20 cellular contexts compared by ENCODE assay signal in genomic region chr10:45377858-45378257, GRCh38. TPM values are rescaled to one million over a fixed set of nuclear protein-coding genes. Genes with fewer than 3 reads are reported as not detected.
DNase-seq lines count a peak whose midpoint lies in the region; ATAC-seq, FAIRE-seq and TF ChIP-seq lines count a peak whose summit lies in the region.
"Had no signal": no experiment of that assay in that cellular context is flagged by ENCODE, and none has a peak within 500 bp of the region (broad histone marks: within the 10 kb centered on the region; RNA-seq: fewer than 3 reads in every experiment).

No MANE protein-coding gene starts in this region.

- H3K4me3 ChIP-seq in OCI-LY1 (ENCODE audit: low read depth, low read length, poor library complexity, severe bottlenecking) (peak overlapping the region; percentile 53), hepatocyte (no peak overlapping the region), prostate gland (no peak overlapping the region)
- H3K4me3 ChIP-seq: Peyer's patch had no signal

- peaks cover 38% of the 10 kb centered on the region for H3K4me1 ChIP-seq in OCI-LY1 (ENCODE audit: insufficient read depth, low read length, severe bottlenecking)
- H3K4me1 ChIP-seq in hepatocyte (ENCODE audit: insufficient read depth): peaks cover 11% of the 10 kb centered on the region
- H3K4me1 ChIP-seq in prostate gland (replicated peaks): peaks cover 6% of the 10 kb centered on the region

- 77% methylated on average over 5 of the region's 5 CpGs for WGBS in hepatocyte (ENCODE audit: low lambda C conversion rate, missing lambda C conversion rate)
- 47% methylated on average over 5 of the region's 5 CpGs for WGBS in prostate gland

- H3K27ac Mint-ChIP-seq in dendritic cell treated with granulocyte-macrophage colony-stimulating factor and Interleukin-4, amounts not matched to agents 40 ng/mL and 50 ng/mL, for 4 days: peak overlapping the region; percentile 88
- peak overlapping the region; percentile 46 for H3K27ac Mint-ChIP-seq in type B pancreatic cell
- H3K27ac Mint-ChIP-seq: H9; T-helper 1 cell treated with Interleukin-12 subunit alpha and Interleukin-12 subunit beta and Interleukin-4 antibody, amounts not matched to agents 30 μg/mL and 1 μg/mL, for 36 hours had no signal

- H3F3A ChIP-seq in OCI-LY1 (ENCODE audit: insufficient read depth, low read length): no peaks in the 10 kb centered on the region

- H3K27me3 Mint-ChIP-seq in dendritic cell treated with granulocyte-macrophage colony-stimulating factor and Interleukin-4, amounts not matched to agents 40 ng/mL and 50 ng/mL, for 4 days: peaks cover 9% of the 10 kb centered on the region
- H3K27me3 Mint-ChIP-seq in type B pancreatic cell: peaks cover 49% of the 10 kb centered on the region

- H3K27ac ChIP-seq in OCI-LY1 (ENCODE audit: low read depth, low read length, poor library complexity, severe bottlenecking): peak overlapping the region; percentile 70
- no peak overlapping the region for H3K27ac ChIP-seq in hepatocyte
- no peak overlapping the region for H3K27ac ChIP-seq in prostate gland

- DNase-seq in GM12891 (ENCODE audit: insufficient read length, low spot score): no peak
- DNase-seq in type B pancreatic cell (ENCODE audit: extremely low spot score, unreplicated experiment): no peak
- no peak for DNase-seq in HCEC 1CT
- no peak for DNase-seq in hepatocyte (ENCODE audit: low spot score)
- no peak for DNase-seq in prostate gland (ENCODE audit: low spot score)
- DNase-seq: COR-L47, H9, NCI-H1048, NCI-H1694, NCI-H2107, NCI-H446, NCI-H774, Peyer's patch, Right ventricle myocardium superior had no signal

- H3K9me2 ChIP-seq in OCI-LY1 (ENCODE audit: low read depth, low read length) (no peaks in the 10 kb centered on the region), hepatocyte (replicated peaks; ENCODE audit: insufficient read depth) (no peaks in the 10 kb centered on the region)

- intact Hi-C loops in dendritic cell treated with granulocyte-macrophage colony-stimulating factor and Interleukin-4, amounts not matched to agents 40 ng/mL and 50 ng/mL, for 4 days (cut with micrococcal nuclease): loop anchor here (5.0 kb wide), 1 partner anchor 84 kb away; no protein-coding TSS in a partner anchor
- intact Hi-C loops in prostate gland (cut with DNase I): no loop called here

- H3K4me1 Mint-ChIP-seq in dendritic cell treated with granulocyte-macrophage colony-stimulating factor and Interleukin-4, amounts not matched to agents 40 ng/mL and 50 ng/mL, for 4 days (ENCODE audit: low read depth): peaks cover 89% of the 10 kb centered on the region
- H3K4me1 Mint-ChIP-seq in type B pancreatic cell (ENCODE audit: unreplicated experiment): peaks cover 3% of the 10 kb centered on the region

- TF ChIP-seq POLR2A in GM12891 (IDR thresholded peaks at IDR 0.05; ENCODE audit: low read depth, low read length) (no peak), prostate gland (IDR thresholded peaks at IDR 0.05) (no peak)

- peaks cover 77% of the 10 kb centered on the region for H3K36me3 Mint-ChIP-seq in dendritic cell treated with granulocyte-macrophage colony-stimulating factor and Interleukin-4, amounts not matched to agents 40 ng/mL and 50 ng/mL, for 4 days (ENCODE audit: low read depth)
- H3K36me3 Mint-ChIP-seq in type B pancreatic cell: no peaks in the 10 kb centered on the region

- no peak for ATAC-seq in HG03432 (IDR thresholded peaks at IDR 0.05; ENCODE audit: unreplicated experiment)
- ATAC-seq: SK-N-SH treated with all-trans-retinoic acid at 6 μM for 48 hours had no signal

- no peak overlapping the region; the same call in 1 of the 2 replicates for H3K9ac ChIP-seq in OCI-LY1 (ENCODE audit: low read length)

- no peak for FAIRE-seq in GM12891 (lab: Jason Lieb, UNC)

- peak overlapping the region; percentile 60 for H3K4me3 Mint-ChIP-seq in dendritic cell treated with granulocyte-macrophage colony-stimulating factor and Interleukin-4, amounts not matched to agents 40 ng/mL and 50 ng/mL, for 4 days
- no peak overlapping the region for H3K4me3 Mint-ChIP-seq in type B pancreatic cell
- H3K4me3 Mint-ChIP-seq: H9; T-helper 1 cell treated with Interleukin-12 subunit alpha and Interleukin-12 subunit beta and Interleukin-4 antibody, amounts not matched to agents 30 μg/mL and 1 μg/mL, for 36 hours had no signal

- H3K9me3 ChIP-seq in OCI-LY1 (ENCODE audit: low read length) (no peaks in the 10 kb centered on the region), hepatocyte (ENCODE audit: low read depth) (no peaks in the 10 kb centered on the region), prostate gland (no peaks in the 10 kb centered on the region)
- H3K9me3 ChIP-seq: Peyer's patch had no signal

- H3K4me2 ChIP-seq in OCI-LY1 (ENCODE audit: low read length) (peak overlapping the region; percentile 60), hepatocyte (no peak overlapping the region)

- TF ChIP-seq CTCF in OCI-LY1 (IDR thresholded peaks at IDR 0.05; ENCODE audit: low read length): no peak
- TF ChIP-seq CTCF in type B pancreatic cell (conservative IDR thresholded peaks at IDR 0.05): no peak
- no peak for TF ChIP-seq CTCF in hepatocyte (IDR thresholded peaks at IDR 0.05; ENCODE audit: poor library complexity)
- TF ChIP-seq CTCF in prostate gland (IDR thresholded peaks at IDR 0.05): no peak

- no peaks in the 10 kb centered on the region for H3K27me3 ChIP-seq in OCI-LY1 (ENCODE audit: insufficient read depth, low read length)
- H3K27me3 ChIP-seq in hepatocyte: peaks cover 22% of the 10 kb centered on the region
- H3K27me3 ChIP-seq in prostate gland (replicated peaks; ENCODE audit: insufficient read depth): peaks cover 5% of the 10 kb centered on the region
- H3K27me3 ChIP-seq: Peyer's patch had no signal

- peaks cover 57% of the 10 kb centered on the region for H3K79me2 ChIP-seq in OCI-LY1 (ENCODE audit: insufficient read depth, low read length)
- no peaks in the 10 kb centered on the region for H3K79me2 ChIP-seq in hepatocyte

- H3K9me3 Mint-ChIP-seq in dendritic cell treated with granulocyte-macrophage colony-stimulating factor and Interleukin-4, amounts not matched to agents 40 ng/mL and 50 ng/mL, for 4 days: no peaks in the 10 kb centered on the region
- H3K9me3 Mint-ChIP-seq in type B pancreatic cell: no peaks in the 10 kb centered on the region
- H3K9me3 Mint-ChIP-seq: H9; T-helper 1 cell treated with Interleukin-12 subunit alpha and Interleukin-12 subunit beta and Interleukin-4 antibody, amounts not matched to agents 30 μg/mL and 1 μg/mL, for 36 hours had no signal

- H2AFZ ChIP-seq in OCI-LY1 (ENCODE audit: low read length) (no peak overlapping the region), hepatocyte (no peak overlapping the region)

- H3K36me3 ChIP-seq in OCI-LY1 (ENCODE audit: insufficient read depth, low read length) (peaks cover 85% of the 10 kb centered on the region), hepatocyte (replicated peaks; ENCODE audit: insufficient read depth, low read depth) (no peaks in the 10 kb centered on the region), prostate gland (no peaks in the 10 kb centered on the region)
- H3K36me3 ChIP-seq: Peyer's patch had no signal

- H4K20me1 ChIP-seq in OCI-LY1 (ENCODE audit: insufficient read depth, low read length) (0 out of 2 replicates have a peak, but pooled peaks cover 3% of the 10 kb centered on the region), hepatocyte (ENCODE audit: insufficient read depth, poor library complexity, severe bottlenecking) (no peaks in the 10 kb centered on the region)

TF ChIP-seq in GM12891, 5 proteins besides CTCF, POLR2A, EP300 and RAD21:
- TF ChIP-seq TAF1 (IDR thresholded peaks at IDR 0.05; ENCODE audit: low read depth, low read length): no peak
- 0 out of 2 replicates have a peak, but pooled peaks have one; percentile 7 for TF ChIP-seq SPI1 (IDR thresholded peaks at IDR 0.05; ENCODE audit: low read depth, low read length)

RNA-seq across cellular contexts. Expression of gene ALOX5, which starts 3.8 kb away (rescaled TPM):
- polyA plus RNA-seq in GM12891 (2012; ENCODE audit: low read depth, missing spikeins): 53.2 TPM
- total RNA-seq in type B pancreatic cell (ENCODE audit: low replicate concordance): 7.9 and 17.3 TPM in 2 replicates
- total RNA-seq in hepatocyte: 3.5 and 5.0 TPM in 2 replicates
- 4.4 and 9.0 TPM in 2 replicates for polyA plus RNA-seq in hepatocyte
- total RNA-seq in prostate gland: 10 to 100 TPM; 21.2 to 35.0 TPM
- polyA plus RNA-seq: AG04450 had no signal
